17 cellular contexts compared by ENCODE assay signal in genomic region chr10:50619171-50619570, GRCh38. TPM values are rescaled to one million over a fixed set of nuclear protein-coding genes. Genes with fewer than 3 reads are reported as not detected.
DNase-seq lines count a peak whose midpoint lies in the region; ATAC-seq and TF ChIP-seq lines count a peak whose summit lies in the region.
"Had no signal": no experiment of that assay in that cellular context is flagged by ENCODE, and none has a peak within 500 bp of the region (broad histone marks: within the 10 kb centered on the region; RNA-seq: fewer than 3 reads in every experiment).

No MANE protein-coding gene starts in this region.

- POLR2A ChIA-PET in activated B cell treated with CpG ODN at 0.5 μM for 24 hours (lab: Charles Lee), result no interaction called here

- no peak for DNase-seq in natural killer cell
- DNase-seq in natural killer cell treated with Interleukin-12 subunit alpha and Interleukin-12 subunit beta and Interleukin-15 and Interleukin-18, amount 100 ng/mL, for 72 hours (ENCODE audit: low spot score), result no peak
- DNase-seq in activated B cell treated with CpG ODN at 0.5 μM for 24 hours, result no peak
- no peak for DNase-seq in GOT3 (lab: John Stamatoyannopoulos, UW)
- no peak for DNase-seq in kidney tubule cell (ENCODE audit: low spot score)
- DNase-seq: activated CD8-positive, alpha-beta memory T cell treated with anti-CD3 and anti-CD28 coated beads for 24 hours; activated effector memory CD4-positive, alpha-beta T cell treated with Interleukin-2 at 50 U/mL for 16 hours; kidney; mesendoderm; MV-4-11; right cardiac atrium had no signal

- 0 out of 2 replicates have a peak overlapping the region, but pooled peaks have one; percentile 25 for H3K4me3 ChIP-seq in iPS-18c (ENCODE audit: insufficient read depth, low read depth, low read length)
- H3K4me3 ChIP-seq: vagina had no signal

- H3K9me3 ChIP-seq in iPS-18c (ENCODE audit: control insufficient read depth, insufficient read depth, low read length), result no peaks in the 10 kb centered on the region
- H3K9me3 ChIP-seq: vagina had no signal

- TF ChIP-seq CTCF in natural killer cell (IDR thresholded peaks at IDR 0.05) (no peak), activated B cell treated with CpG ODN at 0.5 μM for 24 hours (IDR thresholded peaks at IDR 0.05) (no peak)

- intact Hi-C loops in natural killer cell (cut with micrococcal nuclease), result no loop called here
- intact Hi-C loops in activated B cell treated with CpG ODN at 0.5 μM for 24 hours (cut with micrococcal nuclease), result no loop called here

- H3K4me1 Mint-ChIP-seq in natural killer cell (peaks cover 39 to 44% of the 10 kb centered on the region in 2 donors), activated B cell treated with CpG ODN at 0.5 μM for 24 hours (peaks cover 59% of the 10 kb centered on the region)
- peaks cover 19 to 27% of the 10 kb centered on the region in 2 donors for H3K4me1 Mint-ChIP-seq in natural killer cell treated with Interleukin-12 subunit alpha and Interleukin-12 subunit beta and Interleukin-15 and Interleukin-18, amount 100 ng/mL, for 72 hours (ENCODE audit: low read depth in 2 of 2)

- ATAC-seq in natural killer cell (no peak), activated B cell treated with CpG ODN at 0.5 μM for 24 hours (ENCODE audit: low read depth) (no peak), GM19395 (IDR thresholded peaks at IDR 0.05; ENCODE audit: unreplicated experiment) (no peak), HG02870 (IDR thresholded peaks at IDR 0.05; ENCODE audit: unreplicated experiment) (no peak)
- no peak for ATAC-seq in natural killer cell treated with Interleukin-12 subunit alpha and Interleukin-12 subunit beta and Interleukin-15 and Interleukin-18, amount 100 ng/mL, for 72 hours
- ATAC-seq: right cardiac atrium had no signal

- CTCF ChIA-PET in activated B cell treated with CpG ODN at 0.5 μM for 24 hours (lab: Charles Lee), result interaction anchor here (1.0 kb wide), 1 partner anchor 31 kb away, joined by 3 read pairs; no protein-coding TSS in a partner anchor

- no peaks in the 10 kb centered on the region for H3K36me3 Mint-ChIP-seq in natural killer cell
- H3K36me3 Mint-ChIP-seq in natural killer cell treated with Interleukin-12 subunit alpha and Interleukin-12 subunit beta and Interleukin-15 and Interleukin-18, amount 100 ng/mL, for 72 hours, result no peaks in the 10 kb centered on the region
- H3K36me3 Mint-ChIP-seq in activated B cell treated with CpG ODN at 0.5 μM for 24 hours (ENCODE audit: low read depth), result peaks cover 5% of the 10 kb centered on the region

- H3K27me3 Mint-ChIP-seq in natural killer cell (ENCODE audit: low read depth in 2 of 2) (no peaks in the 10 kb centered on the region), activated B cell treated with CpG ODN at 0.5 μM for 24 hours (no peaks in the 10 kb centered on the region)
- H3K27me3 Mint-ChIP-seq in natural killer cell treated with Interleukin-12 subunit alpha and Interleukin-12 subunit beta and Interleukin-15 and Interleukin-18, amount 100 ng/mL, for 72 hours, result no peaks in the 10 kb centered on the region
- H3K27me3 Mint-ChIP-seq: dendritic cell treated with granulocyte-macrophage colony-stimulating factor and Interleukin-4, amounts not matched to agents 40 ng/mL and 50 ng/mL, for 4 days; stimulated activated naive CD8-positive, alpha-beta T cell treated with anti-CD3 and anti-CD28 coated beads, Interleukin-15, Interleukin-2, amounts not matched to agents 100 ng/mL and 50 ng/mL, for 24 hours had no signal

- H3K27ac Mint-ChIP-seq in natural killer cell, result peak overlapping the region in 1 of 2 donors; percentile 64
- no peak overlapping the region for H3K27ac Mint-ChIP-seq in natural killer cell treated with Interleukin-12 subunit alpha and Interleukin-12 subunit beta and Interleukin-15 and Interleukin-18, amount 100 ng/mL, for 72 hours
- peak overlapping the region; percentile 56 for H3K27ac Mint-ChIP-seq in activated B cell treated with CpG ODN at 0.5 μM for 24 hours
- H3K27ac Mint-ChIP-seq: dendritic cell treated with granulocyte-macrophage colony-stimulating factor and Interleukin-4, amounts not matched to agents 40 ng/mL and 50 ng/mL, for 4 days; stimulated activated naive CD8-positive, alpha-beta T cell treated with anti-CD3 and anti-CD28 coated beads, Interleukin-15, Interleukin-2, amounts not matched to agents 100 ng/mL and 50 ng/mL, for 24 hours had no signal

- H3K9me3 Mint-ChIP-seq in natural killer cell (no peaks in the 10 kb centered on the region), activated B cell treated with CpG ODN at 0.5 μM for 24 hours (no peaks in the 10 kb centered on the region)
- no peaks in the 10 kb centered on the region for H3K9me3 Mint-ChIP-seq in natural killer cell treated with Interleukin-12 subunit alpha and Interleukin-12 subunit beta and Interleukin-15 and Interleukin-18, amount 100 ng/mL, for 72 hours
- H3K9me3 Mint-ChIP-seq: dendritic cell treated with granulocyte-macrophage colony-stimulating factor and Interleukin-4, amounts not matched to agents 40 ng/mL and 50 ng/mL, for 4 days; stimulated activated naive CD8-positive, alpha-beta T cell treated with anti-CD3 and anti-CD28 coated beads, Interleukin-15, Interleukin-2, amounts not matched to agents 100 ng/mL and 50 ng/mL, for 24 hours had no signal

- peak overlapping the region; percentile 0 for H3K4me3 Mint-ChIP-seq in natural killer cell
- no peak overlapping the region for H3K4me3 Mint-ChIP-seq in natural killer cell treated with Interleukin-12 subunit alpha and Interleukin-12 subunit beta and Interleukin-15 and Interleukin-18, amount 100 ng/mL, for 72 hours
- no peak overlapping the region for H3K4me3 Mint-ChIP-seq in activated B cell treated with CpG ODN at 0.5 μM for 24 hours
- H3K4me3 Mint-ChIP-seq: dendritic cell treated with granulocyte-macrophage colony-stimulating factor and Interleukin-4, amounts not matched to agents 40 ng/mL and 50 ng/mL, for 4 days; stimulated activated naive CD8-positive, alpha-beta T cell treated with anti-CD3 and anti-CD28 coated beads, Interleukin-15, Interleukin-2, amounts not matched to agents 100 ng/mL and 50 ng/mL, for 24 hours had no signal

RNA-seq across cellular contexts. Expression of gene SGMS1, which starts 4.6 kb away (rescaled TPM):
- 10 to 100 TPM; 24.5 to 32.7 (median 30.4) TPM for total RNA-seq in natural killer cell
- total RNA-seq in natural killer cell treated with Interleukin-12 subunit alpha and Interleukin-12 subunit beta and Interleukin-15 and Interleukin-18, amount 100 ng/mL, for 72 hours, result 10 to 100 TPM; 31.6 to 49.0 TPM
- total RNA-seq in activated B cell treated with CpG ODN at 0.5 μM for 24 hours, result 25.8 and 27.5 TPM in 2 replicates
